18 cellular contexts compared by ENCODE assay signal in the genomic region with DNA sequence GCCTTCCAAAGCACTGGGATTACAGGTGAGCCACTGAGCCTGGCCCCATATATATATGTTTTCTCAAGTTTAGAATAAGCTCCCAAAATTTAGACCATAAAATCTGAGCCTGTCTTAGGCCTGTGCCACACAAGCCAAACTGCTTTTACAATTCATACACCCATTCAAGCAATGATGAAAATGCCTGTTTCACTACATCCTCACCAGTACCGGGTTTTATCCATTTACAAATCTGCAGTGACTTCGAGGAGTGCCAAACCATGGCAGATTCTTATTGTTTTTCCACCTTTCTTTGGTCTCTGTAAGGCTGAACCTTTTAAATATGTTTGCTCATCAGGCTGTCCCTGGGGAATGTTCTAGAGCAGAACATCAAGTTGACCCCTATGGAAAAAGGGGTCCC. TPM values are rescaled to one million over a fixed set of nuclear protein-coding genes. Genes with fewer than 3 reads are reported as not detected.
DNase-seq lines count a peak whose midpoint lies in the region; ATAC-seq, FAIRE-seq and TF ChIP-seq lines count a peak whose summit lies in the region.
"Had no signal": no experiment of that assay in that cellular context is flagged by ENCODE, and none has a peak within 500 bp of the region (broad histone marks: within the 10 kb centered on the region; RNA-seq: fewer than 3 reads in every experiment).

No MANE protein-coding gene starts in this region.

- H3K27ac Mint-ChIP-seq in CD4-positive, CD25-positive, alpha-beta regulatory T cell, result no peak overlapping the region
- H3K27ac Mint-ChIP-seq in Caco-2 (ENCODE audit: unreplicated experiment) (no peak overlapping the region), neural crest cell (ENCODE audit: unreplicated experiment) (no peak overlapping the region)
- H3K27ac Mint-ChIP-seq: activated CD8-positive, alpha-beta T cell treated with anti-CD3 and anti-CD28 coated beads, Interleukin-2, amount 10 ng/mL, durations not matched to agents 7 days and 5 days had no signal

- POLR2A ChIA-PET in Caco-2 (lab: Charles Lee), result no interaction called here
- POLR2A ChIA-PET in K562 (lab: Yijun Ruan, JAX), result interaction anchor here (0.6 to 1.2 kb wide), 3 partner anchors 9 to 17 kb away, joined by 3 to 5 read pairs (median 4); no protein-coding TSS in a partner anchor
- POLR2A ChIA-PET in GM10248 (lab: Yijun Ruan, JAX), result no interaction called here

- intact Hi-C loops in Caco-2 (cut with micrococcal nuclease; ENCODE audit: unreplicated experiment) (no loop called here), K562 (cut with micrococcal nuclease) (loop anchor here (5.0 kb wide), 1 partner anchor 75 kb away; no protein-coding TSS in a partner anchor)

- H3K27me3 ChIP-seq in CD4-positive, CD25-positive, alpha-beta regulatory T cell (ENCODE audit: control insufficient read depth, insufficient read depth, low read length), result no peaks in the 10 kb centered on the region
- H3K27me3 ChIP-seq in Caco-2 (replicated peaks; ENCODE audit: control insufficient read depth, insufficient read depth, low read length) (peaks cover 3% of the 10 kb centered on the region; the same call in 1 of the 2 replicates), K562 (ENCODE audit: control insufficient read depth in 2 of 2, insufficient read depth in 2 of 2, low read length in 2 of 2) (no peaks in the 10 kb centered on the region)
- H3K27me3 ChIP-seq: right atrium auricular region had no signal

- CTCF ChIA-PET in Caco-2 (lab: Charles Lee) (no interaction called here), K562 (lab: Yijun Ruan, JAX; ENCODE audit: low intra/inter-chr PET ratio) (no interaction called here), GM10248 (lab: Yijun Ruan, JAX) (interaction anchor here (0.7 kb wide), 1 partner anchor 82 kb away, joined by 3 read pairs; no protein-coding TSS in a partner anchor)

- H3K79me2 ChIP-seq in K562 (ENCODE audit: control insufficient read depth, insufficient read depth, low read length), result peaks cover 25% of the 10 kb centered on the region

- TF ChIP-seq CTCF in Caco-2 (IDR thresholded peaks at IDR 0.05; ENCODE audit: insufficient read depth in 1 of 2, low read depth in 1 of 2, low read length in 1 of 2, severe bottlenecking in 1 of 2, unreplicated experiment in 1 of 2), result no peak
- no peak for TF ChIP-seq CTCF in K562 (IDR thresholded peaks at IDR 0.05 in 2 of 3, conservative IDR thresholded peaks at IDR 0.05 in 1 of 3; ENCODE audit: insufficient read depth in 2 of 3, low read depth in 1 of 3, low read length in 3 of 3)
- no peak for TF ChIP-seq CTCF in neural crest cell (conservative IDR thresholded peaks at IDR 0.05)
- no peak for TF ChIP-seq CTCF in GM10248 (IDR thresholded peaks at IDR 0.05; ENCODE audit: control extremely low read depth, extremely low read depth, low read depth, missing control alignments)

- no peaks in the 10 kb centered on the region for H3K9me3 ChIP-seq in CD4-positive, CD25-positive, alpha-beta regulatory T cell (ENCODE audit: control insufficient read depth in 2 of 2, low read length in 2 of 2)
- H3K9me3 ChIP-seq in Caco-2 (no peaks in the 10 kb centered on the region), K562 (replicated peaks; ENCODE audit: control insufficient read depth, insufficient read depth, low read depth, low read length) (no peaks in the 10 kb centered on the region)
- H3K9me3 ChIP-seq: right atrium auricular region had no signal

- TF ChIP-seq POLR2A in K562 (conservative IDR thresholded peaks at IDR 0.05), result no peak

- in situ Hi-C loops in K562 (cut with MboI), result no loop called here

- H3K4me3 Mint-ChIP-seq in CD4-positive, CD25-positive, alpha-beta regulatory T cell, result peak overlapping the region; percentile 52 to 91 (median 80)
- H3K4me3 Mint-ChIP-seq in Caco-2 (ENCODE audit: unreplicated experiment) (peak overlapping the region; percentile 53), neural crest cell (peak overlapping the region; percentile 66)

- peaks cover 0 to 24% (median 6%) of the 10 kb centered on the region in 4 donors for H3K4me1 Mint-ChIP-seq in CD4-positive, CD25-positive, alpha-beta regulatory T cell
- no peaks in the 10 kb centered on the region for H3K4me1 Mint-ChIP-seq in Caco-2 (ENCODE audit: low read depth, unreplicated experiment)
- H3K4me1 Mint-ChIP-seq in neural crest cell, result no peaks in the 10 kb centered on the region

- no peak for ATAC-seq in CD4-positive, CD25-positive, alpha-beta regulatory T cell (ENCODE audit: low read depth in 2 of 2)
- no peak for ATAC-seq in K562
- no peak for ATAC-seq in GM21576 (IDR thresholded peaks at IDR 0.05; ENCODE audit: unreplicated experiment)
- ATAC-seq: activated CD8-positive, alpha-beta T cell treated with anti-CD3 and anti-CD28 coated beads, Interleukin-2, amount 10 ng/mL, durations not matched to agents 7 days and 5 days; left lobe of liver had no signal

- no peak overlapping the region for H3K27ac ChIP-seq in CD4-positive, CD25-positive, alpha-beta regulatory T cell (ENCODE audit: insufficient read depth, low read length, poor library complexity, severe bottlenecking)
- H3K27ac ChIP-seq in K562 (ENCODE audit: extremely low read depth, low read depth, low read length), result no peak overlapping the region

- H3K9me1 ChIP-seq in K562 (ENCODE audit: control insufficient read depth, insufficient read depth, low read length), result no peaks in the 10 kb centered on the region

- no peak overlapping the region for H2AFZ ChIP-seq in K562 (ENCODE audit: low read depth, low read length)

- BruUV-seq in Caco-2 (replicated peaks; lab: Mats Ljungman, UMichigan), result no TSS peak
- BruUV-seq in K562 (replicated peaks; lab: Mats Ljungman, UMichigan), result no TSS peak

- no peak overlapping the region for H3K4me3 ChIP-seq in CD4-positive, CD25-positive, alpha-beta regulatory T cell (ENCODE audit: low read depth, low read length)
- H3K4me3 ChIP-seq in Caco-2 (ENCODE audit: low read depth, low read length), result no peak overlapping the region
- H3K4me3 ChIP-seq in K562, result no peak overlapping the region
- H3K4me3 ChIP-seq: right atrium auricular region had no signal

- no peak overlapping the region for H3K4me2 ChIP-seq in K562 (ENCODE audit: insufficient read depth, low read length)

- H3K9me3 Mint-ChIP-seq in CD4-positive, CD25-positive, alpha-beta regulatory T cell, result no peaks in the 10 kb centered on the region
- no peaks in the 10 kb centered on the region for H3K9me3 Mint-ChIP-seq in Caco-2 (ENCODE audit: unreplicated experiment)
- no peaks in the 10 kb centered on the region for H3K9me3 Mint-ChIP-seq in neural crest cell

- DNase-seq in CD4-positive, CD25-positive, alpha-beta regulatory T cell, result no peak
- DNase-seq in Caco-2 (no peak), K562 (ENCODE audit: extremely low read depth in 1 of 4, low spot score in 3 of 4) (no peak), neural crest cell (ENCODE audit: low read depth, low spot score) (no peak), KG1 (lab: John Stamatoyannopoulos, UW) (no peak), GM10248 (ENCODE audit: extremely low spot score) (no peak)
- DNase-seq: amygdala; cerebellar nuclear complex; effector CD4-positive, alpha-beta T cell; midbrain; NCI-H1105; NCI-H524 treated with DMSO at 0.1 percent for 48 hours had no signal

- TF ChIP-seq RAD21 in K562 (CRISPR knock-in tag; conservative IDR thresholded peaks at IDR 0.05 in 1 of 2, IDR thresholded peaks at IDR 0.05 in 1 of 2), result no peak

- H4K20me1 ChIP-seq in K562 (replicated peaks; ENCODE audit: control insufficient read depth, insufficient read depth, low read length), result peaks cover 4% of the 10 kb centered on the region

- H3K36me3 Mint-ChIP-seq in CD4-positive, CD25-positive, alpha-beta regulatory T cell, result peaks cover 4% of the 10 kb centered on the region
- H3K36me3 Mint-ChIP-seq in Caco-2 (ENCODE audit: insufficient read depth, unreplicated experiment) (no peaks in the 10 kb centered on the region), neural crest cell (ENCODE audit: low read depth) (no peaks in the 10 kb centered on the region)

- no peak for TF ChIP-seq EP300 in K562 (IDR thresholded peaks at IDR 0.05; ENCODE audit: low read length)

- H3K36me3 ChIP-seq in CD4-positive, CD25-positive, alpha-beta regulatory T cell (ENCODE audit: control insufficient read depth, insufficient read depth, low read length), result no peaks in the 10 kb centered on the region
- H3K36me3 ChIP-seq in Caco-2 (ENCODE audit: control insufficient read depth, insufficient read depth, low read length), result no peaks in the 10 kb centered on the region
- H3K36me3 ChIP-seq in K562 (ENCODE audit: control insufficient read depth, insufficient read depth, low read length), result peaks cover 2% of the 10 kb centered on the region; the same call in 1 of the 3 replicates
- H3K36me3 ChIP-seq: right atrium auricular region had no signal

- H3K4me1 ChIP-seq in CD4-positive, CD25-positive, alpha-beta regulatory T cell (ENCODE audit: control insufficient read depth, insufficient read depth, low read length, poor library complexity, severe bottlenecking), result peaks cover 31% of the 10 kb centered on the region
- no peaks in the 10 kb centered on the region for H3K4me1 ChIP-seq in Caco-2
- peaks cover 14 to 31% of the 10 kb centered on the region in 2 experiments for H3K4me1 ChIP-seq in K562 (replicated peaks in 1 of 2; ENCODE audit: control insufficient read depth in 2 of 2, insufficient read depth in 2 of 2, low read length in 2 of 2)

- peak; percentile 58 for FAIRE-seq in K562 (lab: Jason Lieb, UNC)
- FAIRE-seq: GM19239, H54 had no signal

- H3K27me3 Mint-ChIP-seq in CD4-positive, CD25-positive, alpha-beta regulatory T cell, result peaks cover 21% of the 10 kb centered on the region
- H3K27me3 Mint-ChIP-seq in Caco-2 (ENCODE audit: insufficient read depth, unreplicated experiment) (peaks cover 15% of the 10 kb centered on the region), neural crest cell (ENCODE audit: low read depth) (peaks cover 72% of the 10 kb centered on the region)

- WGBS in K562 (ENCODE audit: insufficient coverage, low coverage, missing lambda C conversion rate), result 73% methylated on average over 2 of the region's 2 CpGs

- H3K9ac ChIP-seq in K562 (ENCODE audit: insufficient read depth in 1 of 2, low read depth in 2 of 2, low read length in 2 of 2), result no peak overlapping the region

RNA-seq across cellular contexts. Expression of gene NFIC, which starts 9.6 kb away (rescaled TPM):
- 17.8 TPM for total RNA-seq in CD4-positive, CD25-positive, alpha-beta regulatory T cell
- polyA plus RNA-seq in CD4-positive, CD25-positive, alpha-beta regulatory T cell, result 1 to 10 TPM; 3.7 to 5.8 (median 4.0) TPM
- total RNA-seq in Caco-2 (2022) (5.1 and 5.5 TPM in 2 replicates), K562 (2014; rRNA removed) (14.1 and 15.7 TPM in 2 replicates), K562 (2014; rRNA removed; fragmentation: Illumina TruSeq; extraction: Trizol) (3.0 and 3.7 TPM in 2 replicates), K562 (2015; rRNA removed; fragmentation: Illumina TruSeq; extraction: Trizol) (6.9 and 8.4 TPM in 2 replicates), K562 (2021) (57.3 and 62.1 TPM in 2 replicates), neural crest cell (4.1 and 6.0 TPM in 2 replicates)
- total RNA-seq in K562 (2011; cell fraction: chromatin; rRNA removed; ENCODE audit: low replicate concordance), result 66.4 and 156 TPM in 2 replicates
- total RNA-seq in K562 (2011; cell fraction: nucleolus; rRNA removed), result 56.2 and 56.5 TPM in 2 replicates
- total RNA-seq in K562 (2011; cell fraction: nucleoplasm; rRNA removed), result 46.9 and 54.0 TPM in 2 replicates
- polyA plus RNA-seq in K562 (2011; rRNA removed) (2.0 and 2.9 TPM in 2 replicates), K562 (2014; fragmentation: Illumina TruSeq; extraction: Trizol) (17.2 and 26.2 TPM in 2 replicates), K562 (2014; fragmentation: Nextera tagmentation; extraction: Ambion mirVana) (under 1 TPM; 0.71 to 0.99 TPM), K562 (2014; rRNA removed) (14.1 and 15.9 TPM in 2 replicates)
- polyA plus RNA-seq in K562 (2011; cell fraction: cytosol; rRNA removed), result 1.8 and 2.6 TPM in 2 replicates
- 13.2 and 19.2 TPM in 2 replicates for polyA plus RNA-seq in K562 (2011; cell fraction: nucleus; rRNA removed)
- polyA plus RNA-seq in K562 (2012), result 20.3 and 20.4 TPM in 2 replicates
- 4.0 and 4.7 TPM in 2 replicates for polyA minus RNA-seq in K562 (2011; rRNA and poly(A)+ RNA removed)
- 14.5 and 19.9 TPM in 2 replicates for polyA minus RNA-seq in K562 (2011; cell fraction: cytosol; rRNA and poly(A)+ RNA removed)
- 16.6 and 19.5 TPM in 2 replicates for polyA minus RNA-seq in K562 (2011; cell fraction: nucleus; rRNA and poly(A)+ RNA removed)
